19 cellular contexts compared by ENCODE assay signal in genomic region chr9:26243722-26244121, GRCh38.
DNase-seq lines count a peak whose midpoint lies in the region; FAIRE-seq and TF ChIP-seq lines count a peak whose summit lies in the region.
"Had no signal": no experiment of that assay in that cellular context is flagged by ENCODE, and none has a peak within 500 bp of the region (broad histone marks: within the 10 kb centered on the region; RNA-seq: fewer than 3 reads in every experiment).

No MANE protein-coding gene starts in this region.

- H3K27ac ChIP-seq in ACC112 (ENCODE audit: low read depth, low read length), result peak overlapping the region; percentile 98
- no peak overlapping the region for H3K27ac ChIP-seq in spleen
- H3K27ac ChIP-seq: SJSA1 had no signal

- WGBS in spleen, 5 donors, result 76 to 92% (median 80%) methylated on average over 4 of the region's 4 CpGs

- no peaks in the 10 kb centered on the region for H3K79me2 ChIP-seq in ACC112 (ENCODE audit: control insufficient read depth, insufficient read depth, low read length, unreplicated experiment)

- H3K4me1 ChIP-seq in ACC112 (ENCODE audit: control insufficient read depth, insufficient read depth, low read length, unreplicated experiment), result peaks cover 33% of the 10 kb centered on the region
- H3K4me1 ChIP-seq in spleen, result no peaks in the 10 kb centered on the region
- H3K4me1 ChIP-seq: Caco-2 had no signal

- DNase-seq in HTR-8/SVneo (ENCODE audit: insufficient read length, low spot score), result peak; percentile 41
- DNase-seq in astrocyte of the hippocampus (ENCODE audit: low read depth, low spot score), result peak; percentile 27
- DNase-seq in kidney tubule cell (ENCODE audit: low spot score), result peak; percentile 69
- DNase-seq in spleen, result no peak
- no peak for DNase-seq in iPS-NIHi11 (ENCODE audit: low spot score)
- DNase-seq in RPMI8226, result no peak
- DNase-seq in HuH-7.5 (ENCODE audit: low spot score), result no peak
- DNase-seq: activated CD4-positive, alpha-beta T cell treated with anti-CD3 and anti-CD28 coated beads, Interleukin-2, amount 10 ng/mL, durations not matched to agents 24 days and 14 days; activated T-cell treated with anti-CD3 and anti-CD28 coated beads, Interleukin-2, amount 50 U/mL, for 1 hour; Caco-2; head of caudate nucleus; kidney; NCI-H1105; NCI-H2227 treated with DMSO at 0.1 percent for 48 hours; T1000 had no signal

- H3K36me3 ChIP-seq in ACC112 (ENCODE audit: insufficient read depth, low read length) (no peaks in the 10 kb centered on the region), spleen (no peaks in the 10 kb centered on the region)
- H3K36me3 ChIP-seq: SJSA1 had no signal

- H3K9me3 ChIP-seq in spleen, result peaks cover 0 to 3% (median 0%) of the 10 kb centered on the region in 8 donors
- H3K9me3 ChIP-seq: Caco-2, SJSA1 had no signal

- H3K27me3 ChIP-seq in ACC112 (ENCODE audit: insufficient read depth, low read length), result no peaks in the 10 kb centered on the region
- no peaks in the 10 kb centered on the region for H3K27me3 ChIP-seq in spleen (replicated peaks in 1 of 7)
- H3K27me3 ChIP-seq: SJSA1 had no signal

- no peak for FAIRE-seq in HTR-8/SVneo (lab: Jason Lieb, UNC)
- FAIRE-seq: endometrium, urothelium cell line had no signal

- TF ChIP-seq POLR2A in spleen (IDR thresholded peaks at IDR 0.05), result no peak

- no peak for TF ChIP-seq CTCF in spleen (IDR thresholded peaks at IDR 0.05 in 8 of 11, conservative IDR thresholded peaks at IDR 0.05 in 3 of 11)

- H2AFZ ChIP-seq in ACC112 (ENCODE audit: low read length, unreplicated experiment), result peak overlapping the region; percentile 60

- intact Hi-C loops in spleen (cut with DNase I; ENCODE audit: low total_unique reads), result no loop called here

- H3K4me3 ChIP-seq in ACC112 (ENCODE audit: low read depth, low read length), result no peak overlapping the region; the same call in 1 of the 2 replicates
- H3K4me3 ChIP-seq in spleen, result no peak overlapping the region
- H3K4me3 ChIP-seq: SJSA1 had no signal

Comparison
In these comparisons a context has a peak if more than half of its experiments do, and no peak if none do; other contexts are left out.
1. DNase-seq: peak in HTR-8/SVneo (single experiment), astrocyte of the hippocampus (single experiment) and kidney tubule cell (single experiment); none in spleen (single experiment), iPS-NIHi11 (single experiment), RPMI8226 (single experiment) and HuH-7.5 (single experiment).